In the genomic region with DNA sequence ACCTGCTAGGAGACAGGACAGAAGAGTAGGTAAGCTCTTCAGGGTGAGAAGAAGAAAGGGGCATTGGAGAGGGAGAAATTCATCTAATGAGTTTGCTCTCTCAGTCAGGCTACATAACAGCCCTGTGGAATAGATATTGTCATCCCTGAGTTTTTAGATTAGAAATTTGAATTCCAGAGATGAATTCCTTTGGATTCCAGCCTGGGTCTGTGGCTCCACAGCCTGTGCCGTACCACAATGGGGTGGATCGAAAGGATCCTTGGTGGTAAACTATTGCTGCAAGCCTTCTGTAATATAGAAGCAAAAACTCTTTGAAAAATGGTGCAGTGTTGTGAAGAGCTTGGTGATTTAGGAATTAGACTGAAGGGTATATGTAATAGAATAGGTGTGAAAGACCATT, we compare ENCODE assay signal across 13 cellular contexts. TPM values are rescaled to one million over a fixed set of nuclear protein-coding genes. Genes with fewer than 3 reads are reported as not detected.
DNase-seq lines count a peak whose midpoint lies in the region; ATAC-seq and TF ChIP-seq lines count a peak whose summit lies in the region.
"Had no signal": no experiment of that assay in that cellular context is flagged by ENCODE, and none has a peak within 500 bp of the region (broad histone marks: within the 10 kb centered on the region; RNA-seq: fewer than 3 reads in every experiment).

No MANE protein-coding gene starts in this region.

- no peaks in the 10 kb centered on the region for H3K27me3 ChIP-seq in H9 (ENCODE audit: insufficient read depth, low read length)
- H3K27me3 ChIP-seq in lung (ENCODE audit: control insufficient read depth, insufficient read depth), result no peaks in the 10 kb centered on the region
- no peaks in the 10 kb centered on the region for H3K27me3 ChIP-seq in tibial artery

- no peak overlapping the region for H2AFZ ChIP-seq in H9 (ENCODE audit: low read length)

- H3K9me3 Mint-ChIP-seq in H9 (no peaks in the 10 kb centered on the region), chondrocyte (ENCODE audit: low read depth) (no peaks in the 10 kb centered on the region)
- no peaks in the 10 kb centered on the region for H3K9me3 Mint-ChIP-seq in activated naive CD4-positive, alpha-beta T cell treated with anti-CD3 and anti-CD28 coated beads, Interleukin-2, amount 10 ng/mL, durations not matched to agents 7 days and 5 days
- H3K9me3 Mint-ChIP-seq: activated B cell treated with CpG ODN at 0.5 μM for 24 hours; CD8-positive, alpha-beta T cell; mesothelial cell of epicardium; type B pancreatic cell had no signal

- H2BK12ac ChIP-seq in H9 (ENCODE audit: insufficient read length, low read depth, low read length), result no peak overlapping the region

- no peak overlapping the region for H2BK120ac ChIP-seq in H9 (ENCODE audit: low read depth, low read length, poor library complexity, severe bottlenecking)

- H3T11ph ChIP-seq in H9 (ENCODE audit: low read length), result no peak overlapping the region

- DNase-seq in H9 (no peak), chondrocyte (ENCODE audit: low spot score) (no peak), lung (ENCODE audit: low spot score) (no peak), tibial artery (no peak), amniotic stem cell (lab: John Stamatoyannopoulos, UW) (no peak), NCI-H1092 (lab: John Stamatoyannopoulos, UW) (no peak)
- DNase-seq in activated naive CD4-positive, alpha-beta T cell treated with anti-CD3 and anti-CD28 coated beads, Interleukin-2, amount 10 ng/mL, durations not matched to agents 7 days and 5 days, result no peak
- DNase-seq: activated B cell treated with CpG ODN at 0.5 μM for 24 hours; CD8-positive, alpha-beta T cell; NCI-H1092 treated with DMSO at 0.1 percent for 48 hours had no signal

- no peak overlapping the region for H3K4me2 ChIP-seq in H9 (ENCODE audit: insufficient read depth, insufficient read length, low read length)

- no peak overlapping the region for H2BK15ac ChIP-seq in H9 (ENCODE audit: low read depth, low read length)

- no peak overlapping the region for H4K8ac ChIP-seq in H9 (replicated peaks; ENCODE audit: insufficient read length, low read depth, low read length)

- H3K79me2 ChIP-seq in H9 (ENCODE audit: insufficient read depth, low read length), result peaks cover 35% of the 10 kb centered on the region; the same call in 1 of the 2 replicates

- H3K27ac Mint-ChIP-seq in H9 (peak overlapping the region in 2 of 3 experiments; percentile 40 to 60; a peak in 1 of 7 replicates), chondrocyte (ENCODE audit: unreplicated experiment) (peak overlapping the region; percentile 99)
- H3K27ac Mint-ChIP-seq in activated naive CD4-positive, alpha-beta T cell treated with anti-CD3 and anti-CD28 coated beads, Interleukin-2, amount 10 ng/mL, durations not matched to agents 7 days and 5 days, result no peak overlapping the region
- H3K27ac Mint-ChIP-seq: activated B cell treated with CpG ODN at 0.5 μM for 24 hours; CD8-positive, alpha-beta T cell; mesothelial cell of epicardium; type B pancreatic cell had no signal

- H3K56ac ChIP-seq in H9 (ENCODE audit: insufficient read length, low read depth, low read length), result no peak overlapping the region

- H3K36me3 ChIP-seq in lung (ENCODE audit: control insufficient read depth in 2 of 2, insufficient read depth in 2 of 2, low read length in 2 of 2) (no peaks in the 10 kb centered on the region), tibial artery (no peaks in the 10 kb centered on the region)

- H3K36me3 Mint-ChIP-seq in H9 (ENCODE audit: insufficient read depth in 1 of 3, low read depth in 3 of 3) (no peaks in the 10 kb centered on the region; a peak in 1 of 7 replicates), chondrocyte (ENCODE audit: low read depth) (no peaks in the 10 kb centered on the region)
- no peaks in the 10 kb centered on the region for H3K36me3 Mint-ChIP-seq in activated naive CD4-positive, alpha-beta T cell treated with anti-CD3 and anti-CD28 coated beads, Interleukin-2, amount 10 ng/mL, durations not matched to agents 7 days and 5 days
- H3K36me3 Mint-ChIP-seq: CD8-positive, alpha-beta T cell had no signal

- intact Hi-C loops in tibial artery (cut with DNase I; ENCODE audit: low total_unique reads), result no loop called here

- no peaks in the 10 kb centered on the region for H4K20me1 ChIP-seq in H9 (ENCODE audit: control insufficient read depth, insufficient read depth, insufficient read length)

- H2BK5ac ChIP-seq in H9 (ENCODE audit: insufficient read length, low read length), result no peak overlapping the region

- H2AK5ac ChIP-seq in H9 (ENCODE audit: insufficient read length, low read length), result no peak overlapping the region

- peaks cover 15% of the 10 kb centered on the region for H3K79me1 ChIP-seq in H9 (ENCODE audit: insufficient read depth, low read depth, low read length, poor library complexity, severe bottlenecking)

- H3K9me3 ChIP-seq in H9 (ENCODE audit: control insufficient read depth, low read depth, low read length) (no peaks in the 10 kb centered on the region), lung (ENCODE audit: control insufficient read depth in 2 of 2, insufficient read depth in 1 of 2, low read length in 1 of 2) (no peaks in the 10 kb centered on the region), tibial artery (no peaks in the 10 kb centered on the region)

- TF ChIP-seq CTCF in H9 (conservative IDR thresholded peaks at IDR 0.05), result no peak
- no peak for TF ChIP-seq CTCF in chondrocyte (IDR thresholded peaks at IDR 0.05)
- no peak for TF ChIP-seq CTCF in lung (IDR thresholded peaks at IDR 0.05; ENCODE audit: control extremely low read depth, extremely low read depth)
- no peak for TF ChIP-seq CTCF in tibial artery (IDR thresholded peaks at IDR 0.05)

- no peak overlapping the region for H4K91ac ChIP-seq in H9 (ENCODE audit: insufficient read length, low read depth, low read length)

- H3K27me3 Mint-ChIP-seq in H9 (ENCODE audit: low read depth) (no peaks in the 10 kb centered on the region), chondrocyte (ENCODE audit: low read depth) (no peaks in the 10 kb centered on the region)
- H3K27me3 Mint-ChIP-seq in activated naive CD4-positive, alpha-beta T cell treated with anti-CD3 and anti-CD28 coated beads, Interleukin-2, amount 10 ng/mL, durations not matched to agents 7 days and 5 days, result no peaks in the 10 kb centered on the region
- H3K27me3 Mint-ChIP-seq: activated B cell treated with CpG ODN at 0.5 μM for 24 hours, type B pancreatic cell had no signal

- H4K5ac ChIP-seq in H9 (ENCODE audit: insufficient read length, low read depth, low read length), result no peak overlapping the region

- no peak overlapping the region for H3K14ac ChIP-seq in H9 (ENCODE audit: insufficient read depth, low read length)

- CTCF ChIA-PET in activated naive CD4-positive, alpha-beta T cell treated with anti-CD3 and anti-CD28 coated beads, Interleukin-2, amount 10 ng/mL, durations not matched to agents 7 days and 5 days (lab: Charles Lee), result no interaction called here

- H3K4ac ChIP-seq in H9 (ENCODE audit: low read depth, low read length), result no peak overlapping the region

- H3K18ac ChIP-seq in H9 (ENCODE audit: insufficient read length, low read depth, low read length), result no peak overlapping the region

- no peak overlapping the region for H3K9ac ChIP-seq in H9 (ENCODE audit: extremely low read depth, insufficient read length, low read length)

- WGBS in H9 (ENCODE audit: extremely low coverage, insufficient read length, low lambda C conversion rate), result no CpG with 5 or more reads among the region's 2 CpGs
- WGBS in lung, 2 donors, result 71 to 90% methylated on average over 2 of the region's 2 CpGs

- peaks cover 61 to 63% of the 10 kb centered on the region in 2 experiments for H3K4me1 Mint-ChIP-seq in H9
- peaks cover 88% of the 10 kb centered on the region for H3K4me1 Mint-ChIP-seq in chondrocyte (ENCODE audit: low read depth)
- H3K4me1 Mint-ChIP-seq in activated naive CD4-positive, alpha-beta T cell treated with anti-CD3 and anti-CD28 coated beads, Interleukin-2, amount 10 ng/mL, durations not matched to agents 7 days and 5 days, result no peaks in the 10 kb centered on the region

- H3K27ac ChIP-seq in H9 (ENCODE audit: insufficient read length, low read depth, low read length) (no peak overlapping the region), lung (ENCODE audit: low read depth in 1 of 2, low read length in 1 of 2) (peak overlapping the region; percentile 59 to 64), tibial artery (peak overlapping the region; percentile 58 to 71)

- H3K23me2 ChIP-seq in H9 (ENCODE audit: insufficient read length, low read depth, low read length, poor library complexity, severe bottlenecking), result no peaks in the 10 kb centered on the region

- H3K4me3 ChIP-seq in lung (no peak overlapping the region), tibial artery (peak overlapping the region in 1 of 2 donors; percentile 9)

- H3K4me3 Mint-ChIP-seq in H9 (no peak overlapping the region), chondrocyte (ENCODE audit: unreplicated experiment) (peak overlapping the region; percentile 56)
- H3K4me3 Mint-ChIP-seq in activated naive CD4-positive, alpha-beta T cell treated with anti-CD3 and anti-CD28 coated beads, Interleukin-2, amount 10 ng/mL, durations not matched to agents 7 days and 5 days, result no peak overlapping the region
- H3K4me3 Mint-ChIP-seq: activated B cell treated with CpG ODN at 0.5 μM for 24 hours; CD8-positive, alpha-beta T cell; mesothelial cell of epicardium; type B pancreatic cell had no signal

- no peak for ATAC-seq in lung (ENCODE audit: insufficient read depth, low FRiP score)
- ATAC-seq: CD8-positive, alpha-beta T cell had no signal

- no peak overlapping the region for H2BK20ac ChIP-seq in H9 (ENCODE audit: low read depth, low read length, poor library complexity, severe bottlenecking)

- H3K4me1 ChIP-seq in H9 (ENCODE audit: insufficient read depth, low read length), result peaks cover 21% of the 10 kb centered on the region
- H3K4me1 ChIP-seq in lung (ENCODE audit: control insufficient read depth in 2 of 2, insufficient read depth in 2 of 2, low read length in 2 of 2), result peaks cover 6 to 13% of the 10 kb centered on the region in 2 donors
- H3K4me1 ChIP-seq in tibial artery, result peaks cover 0 to 63% (median 28%) of the 10 kb centered on the region in 4 donors

- H3K23ac ChIP-seq in H9 (ENCODE audit: insufficient read length, low read depth, low read length), result no peak overlapping the region

RNA-seq across cellular contexts. Expression of a gene that starts 21.0 kb away (rescaled TPM):
- total RNA-seq in H9 (2021) (43.2 and 51.4 TPM in 2 replicates), chondrocyte (64.7 to 116 TPM (median 114 TPM) in 3 replicates), lung (100 to 1,000 TPM; 121 to 286 TPM)
- polyA plus RNA-seq in lung, result 10 to 100 TPM; 46.0 to 55.0 TPM
- total RNA-seq: G401 had no signal
